Comparison of ENCODE assay signal across 19 cellular contexts in the genomic region with DNA sequence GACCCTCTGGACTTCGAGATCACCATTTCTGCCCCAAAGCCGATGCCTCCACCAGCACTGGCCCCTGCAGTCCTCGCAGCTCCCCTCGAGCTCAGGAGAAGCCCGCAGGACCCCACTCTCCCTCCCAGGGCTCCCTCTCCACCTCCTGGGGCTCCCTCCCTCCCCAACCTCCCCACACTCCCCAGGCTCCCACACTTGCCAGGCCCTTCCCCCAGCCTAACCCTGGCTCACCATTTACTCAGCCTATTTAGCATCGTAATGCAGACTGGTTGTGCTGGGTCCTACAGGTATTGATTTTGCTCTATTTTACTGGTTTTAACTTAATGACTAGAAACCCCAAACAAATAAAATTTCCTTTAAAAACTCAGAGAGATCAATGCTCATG. TPM values are rescaled to one million over a fixed set of nuclear protein-coding genes. Genes with fewer than 3 reads are reported as not detected.
DNase-seq lines count a peak whose midpoint lies in the region; ATAC-seq and TF ChIP-seq lines count a peak whose summit lies in the region.
"Had no signal": no experiment of that assay in that cellular context is flagged by ENCODE, and none has a peak within 500 bp of the region (broad histone marks: within the 10 kb centered on the region; RNA-seq: fewer than 3 reads in every experiment).

No MANE protein-coding gene starts in this region.

- no peaks in the 10 kb centered on the region for H3K9me2 ChIP-seq in GM23338 (ENCODE audit: insufficient read depth)

- H3K79me2 ChIP-seq in GM23338 (replicated peaks; ENCODE audit: insufficient read depth): no peaks in the 10 kb centered on the region

- H3K9me3 Mint-ChIP-seq in GM23338 (no peaks in the 10 kb centered on the region; the same call in 2 of the 3 replicates), WTC11 (no peaks in the 10 kb centered on the region)
- H3K9me3 Mint-ChIP-seq: CD8-positive, alpha-beta memory T cell had no signal

- no peak overlapping the region for H3K27ac Mint-ChIP-seq in GM23338
- H3K27ac Mint-ChIP-seq in WTC11: no peak overlapping the region
- H3K27ac Mint-ChIP-seq: CD4-positive, CD25-positive, alpha-beta regulatory T cell; CD8-positive, alpha-beta memory T cell had no signal

- no peak for TF ChIP-seq EP300 in Ishikawa (IDR thresholded peaks at IDR 0.05; ENCODE audit: borderline replicate concordance)

- H3K4ac ChIP-seq in neuronal stem cell (ENCODE audit: low read length): no peak overlapping the region

- DNase-seq in GM23338 (ENCODE audit: low spot score) (peak; percentile 61), WTC11 (ENCODE audit: low spot score) (peak; percentile 38), neuronal stem cell (ENCODE audit: low spot score) (no peak), GDM1 (lab: John Stamatoyannopoulos, UW) (no peak), NCI-H345 treated with DMSO at 0.1 percent for 48 hours (lab: John Stamatoyannopoulos, UW; ENCODE audit: unreplicated experiment) (no peak)
- DNase-seq: ACHN; AML-193; CD4-positive, CD25-positive, alpha-beta regulatory T cell; CD8-positive, alpha-beta memory T cell; COR-L47; DMS 273 treated with DMSO at 0.1 percent for 48 hours; DMS53; DND-41; EL; GOT3 had no signal

- no peaks in the 10 kb centered on the region for H3F3A ChIP-seq in GM23338 (replicated peaks; ENCODE audit: low read depth)

- TF ChIP-seq RAD21 in Ishikawa (IDR thresholded peaks at IDR 0.05; ENCODE audit: low read depth): no peak

- H3K27ac ChIP-seq in GM23338 (ENCODE audit: low read depth): no peak overlapping the region
- H3K27ac ChIP-seq in neuronal stem cell (replicated peaks; ENCODE audit: low read length): no peak overlapping the region
- H3K27ac ChIP-seq: KMS-11 had no signal

- H2BK120ac ChIP-seq in neuronal stem cell (ENCODE audit: low read depth, low read length): no peak overlapping the region

- H3K4me1 Mint-ChIP-seq in GM23338 (peaks cover 12% of the 10 kb centered on the region), WTC11 (peaks cover 12% of the 10 kb centered on the region)
- H3K4me1 Mint-ChIP-seq: CD4-positive, CD25-positive, alpha-beta regulatory T cell; CD8-positive, alpha-beta memory T cell had no signal

- no peak overlapping the region for H2BK5ac ChIP-seq in neuronal stem cell (ENCODE audit: low read length)

- H3K4me3 Mint-ChIP-seq in GM23338 (no peak overlapping the region; the same call in 2 of the 3 replicates), WTC11 (no peak overlapping the region)
- H3K4me3 Mint-ChIP-seq: CD4-positive, CD25-positive, alpha-beta regulatory T cell; CD8-positive, alpha-beta memory T cell had no signal

- no peaks in the 10 kb centered on the region for H4K20me1 ChIP-seq in GM23338 (replicated peaks; ENCODE audit: insufficient read depth)

- CTCF ChIA-PET in WTC11 (lab: Charles Lee): interaction anchor here (1.1 to 2.5 kb wide), 13 partner anchors 9 to 175 kb away, joined by 3 to 13 read pairs (median 4); no protein-coding TSS in a partner anchor

- no peak overlapping the region for H3K14ac ChIP-seq in neuronal stem cell (ENCODE audit: low read length)

- no peak overlapping the region for H3K18ac ChIP-seq in neuronal stem cell (ENCODE audit: low read length)

- H2AFZ ChIP-seq in GM23338 (peak overlapping the region; percentile 76), neuronal stem cell (ENCODE audit: low read length) (no peak overlapping the region)

- TF ChIP-seq CTCF in GM23338 (conservative IDR thresholded peaks at IDR 0.05; ENCODE audit: low read depth in 2 of 2) (no peak), WTC11 (IDR thresholded peaks at IDR 0.05) (no peak)

- POLR2A ChIA-PET in WTC11 (lab: Charles Lee): interaction anchor here (1.1 kb wide), 1 partner anchor 181 kb away, joined by 3 read pairs; a partner anchor contains a TSS

- H2BK12ac ChIP-seq in neuronal stem cell (ENCODE audit: low read length): peak overlapping the region; percentile 73

- H4K8ac ChIP-seq in neuronal stem cell (ENCODE audit: low read depth, low read length): no peak overlapping the region

- H4K91ac ChIP-seq in neuronal stem cell (ENCODE audit: low read depth, low read length, poor library complexity): no peak overlapping the region

- no peaks in the 10 kb centered on the region for H3K36me3 ChIP-seq in GM23338 (ENCODE audit: insufficient read depth)
- H3K36me3 ChIP-seq in neuronal stem cell (replicated peaks in 1 of 2; ENCODE audit: control insufficient read depth in 2 of 2, insufficient read depth in 2 of 2, low read length in 2 of 2): no peaks in the 10 kb centered on the region
- H3K36me3 ChIP-seq: HAP-1 had no signal

- ATAC-seq in GM23338: peak; percentile 59
- 0 out of 2 replicates have a peak, but pooled peaks have one; percentile 10 for ATAC-seq in WTC11
- no peak for ATAC-seq in GM18519 (IDR thresholded peaks at IDR 0.05; ENCODE audit: low FRiP score, unreplicated experiment)

- H3K36me3 Mint-ChIP-seq in GM23338 (ENCODE audit: low read depth) (no peaks in the 10 kb centered on the region), WTC11 (no peaks in the 10 kb centered on the region)
- H3K36me3 Mint-ChIP-seq: CD4-positive, CD25-positive, alpha-beta regulatory T cell; CD8-positive, alpha-beta memory T cell had no signal

- peaks cover 0 to 4% of the 10 kb centered on the region in 2 donors for H3K9me3 ChIP-seq in neuronal stem cell (replicated peaks in 1 of 2; ENCODE audit: control insufficient read depth in 2 of 2, insufficient read depth in 1 of 2, low read depth in 1 of 2, low read length in 2 of 2)
- H3K9me3 ChIP-seq: HAP-1 had no signal

- peak overlapping the region; percentile 92 for H2AK5ac ChIP-seq in neuronal stem cell (ENCODE audit: low read depth, low read length)

- WGBS in neuronal stem cell (ENCODE audit: extremely low coverage in 2 of 2, insufficient read length in 2 of 2, insufficient replicate concordance in 1 of 2), 2 donors: no CpG with 5 or more reads among the region's 6 CpGs

- peaks cover under 1% of the 10 kb centered on the region for H3K79me1 ChIP-seq in neuronal stem cell (ENCODE audit: low read depth, low read length)

- H3K9ac ChIP-seq in neuronal stem cell (ENCODE audit: low read depth, low read length, poor library complexity): peak overlapping the region; percentile 60
- H3K9ac ChIP-seq: KMS-11 had no signal

- H3K27me3 Mint-ChIP-seq in GM23338 (ENCODE audit: insufficient read depth, low read depth, poor library complexity) (peaks cover 6% of the 10 kb centered on the region), WTC11 (ENCODE audit: low read depth) (no peaks in the 10 kb centered on the region)
- H3K27me3 Mint-ChIP-seq: CD4-positive, CD25-positive, alpha-beta regulatory T cell had no signal

- H3K4me3 ChIP-seq in GM23338: 0 out of 2 replicates have a peak overlapping the region, but pooled peaks have one; percentile 18
- no peak overlapping the region for H3K4me3 ChIP-seq in neuronal stem cell (ENCODE audit: low read length in 2 of 2)
- H3K4me3 ChIP-seq: HAP-1 had no signal

- H3K4me2 ChIP-seq in GM23338 (peak overlapping the region; percentile 72), neuronal stem cell (ENCODE audit: insufficient read depth, low read length, poor library complexity, severe bottlenecking) (no peak overlapping the region)
- H3K4me2 ChIP-seq: KMS-11 had no signal

- H3K27me3 ChIP-seq in GM23338 (ENCODE audit: insufficient read depth) (no peaks in the 10 kb centered on the region), neuronal stem cell (ENCODE audit: control insufficient read depth in 3 of 3, insufficient read depth in 3 of 3, low read depth in 1 of 3, low read length in 3 of 3) (peaks cover 2 to 56% (median 2%) of the 10 kb centered on the region in 3 experiments)

- no peak overlapping the region for H3K23ac ChIP-seq in neuronal stem cell (ENCODE audit: low read depth, low read length, poor library complexity)

- peak overlapping the region; percentile 49 for H2BK15ac ChIP-seq in neuronal stem cell (ENCODE audit: low read length)

- H3K4me1 ChIP-seq in GM23338 (ENCODE audit: insufficient read depth): peaks cover 15% of the 10 kb centered on the region
- H3K4me1 ChIP-seq in neuronal stem cell (ENCODE audit: control insufficient read depth in 2 of 2, insufficient read depth in 1 of 2, low read depth in 1 of 2, low read length in 2 of 2): peaks cover 3 to 4% of the 10 kb centered on the region in 2 donors
- H3K4me1 ChIP-seq: HAP-1 had no signal

TF ChIP-seq in GM23338, 12 proteins besides CTCF, POLR2A, EP300 and RAD21 (continues in another document):
- no peak for TF ChIP-seq ZNF114 (CRISPR knock-in tag; IDR thresholded peaks at IDR 0.05)
- TF ChIP-seq EZH2phosphoT487 (IDR thresholded peaks at IDR 0.05; ENCODE audit: unreplicated experiment): no peak

TF ChIP-seq in Ishikawa, 13 proteins besides CTCF, POLR2A, EP300 and RAD21 (continues in another document):
- no peak; the same call in 1 of the 2 replicates for TF ChIP-seq ZBTB7A (IDR thresholded peaks at IDR 0.05; ENCODE audit: low read depth)

TF ChIP-seq in WTC11, 78 proteins besides CTCF, POLR2A, EP300 and RAD21 (continues in another document):
- TF ChIP-seq NFE2L1 (CRISPR knock-in tag; IDR thresholded peaks at IDR 0.05) (no peak), ZNF263 (CRISPR knock-in tag; IDR thresholded peaks at IDR 0.05; ENCODE audit: low read depth) (no peak)

RNA-seq across cellular contexts. Expression of a gene that starts 23.7 kb away (rescaled TPM):
- 32.6 and 39.2 TPM in 2 replicates for total RNA-seq in GM23338 (2014; rRNA removed; shearing (Covaris generic))
- polyA plus RNA-seq in GM23338 (2016; fragmentation: Nextera tagmentation; extraction: Ambion mirVana): 11.8 and 12.2 TPM in 2 replicates
- total RNA-seq in WTC11 (2021): 39.4 to 41.0 TPM (median 39.5 TPM) in 3 replicates
- polyA plus RNA-seq in neuronal stem cell (2013, experiment 1 of 2): 23.6 TPM
- polyA plus RNA-seq in neuronal stem cell (2013, experiment 2 of 2): 22.7 TPM

RNA-seq across cellular contexts. Expression of a gene that starts 47.3 kb away (rescaled TPM):
- 16.5 and 20.8 TPM in 2 replicates for total RNA-seq in GM23338 (2014; rRNA removed; shearing (Covaris generic))
- 3.2 and 3.8 TPM in 2 replicates for polyA plus RNA-seq in GM23338 (2016; fragmentation: Nextera tagmentation; extraction: Ambion mirVana)
- total RNA-seq in WTC11 (2021): 14.1 to 17.1 TPM (median 14.5 TPM) in 3 replicates
- 4.9 TPM for polyA plus RNA-seq in neuronal stem cell (2013, experiment 1 of 2)
- 5.0 TPM for polyA plus RNA-seq in neuronal stem cell (2013, experiment 2 of 2)

Comparison
In these comparisons a context has a peak if more than half of its experiments do, and no peak if none do; other contexts are left out.
1. DNase-seq: peak in GM23338 (single experiment) and WTC11 (single experiment); none in neuronal stem cell (single experiment), GDM1 (single experiment) and NCI-H345 treated with DMSO at 0.1 percent for 48 hours (single experiment).